31 cellular contexts compared by ENCODE assay signal in the genomic region with DNA sequence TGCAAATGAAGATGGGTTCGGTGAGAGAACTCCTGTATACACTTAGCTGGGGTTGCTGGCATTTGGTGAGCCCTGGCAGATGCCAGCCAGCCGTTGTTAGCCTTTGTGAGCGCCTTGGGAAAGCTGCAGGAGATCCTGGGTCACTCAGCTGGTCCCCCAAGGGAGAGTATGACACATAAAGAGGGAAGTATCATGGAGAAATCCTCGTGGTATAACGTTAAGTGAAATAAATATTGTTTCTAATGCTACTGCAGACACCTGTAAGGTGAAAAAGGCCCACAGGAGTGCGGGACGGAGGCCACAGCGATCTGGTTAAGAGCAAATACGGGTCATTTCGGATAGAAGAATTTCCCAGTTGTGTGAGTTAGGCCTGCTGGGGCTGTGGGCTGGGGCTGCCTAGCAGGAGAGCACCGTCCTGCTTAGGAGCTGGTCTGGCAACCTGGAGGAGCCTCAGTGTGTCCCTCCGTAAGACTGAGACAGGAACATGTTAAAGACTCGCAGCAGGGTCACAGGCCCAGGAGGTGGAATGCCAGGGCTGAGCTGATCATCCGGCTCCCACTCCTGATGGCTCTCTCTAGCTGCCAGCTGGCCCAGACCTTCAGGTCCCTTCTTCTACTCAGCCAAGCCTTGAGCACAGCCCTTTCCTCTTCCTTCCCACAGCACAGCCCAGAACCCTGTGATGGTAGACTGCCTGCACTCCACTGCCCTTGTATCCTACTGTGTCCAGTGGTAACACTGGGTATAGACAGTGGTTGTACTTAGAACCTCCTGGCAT. TPM values are rescaled to one million over a fixed set of nuclear protein-coding genes. Genes with fewer than 3 reads are reported as not detected.
A peak's percentile ranks its signal among the peaks of the same experiment; 100 is the strongest.
DNase-seq lines count a peak whose midpoint lies in the region; ATAC-seq, FAIRE-seq and TF ChIP-seq lines count a peak whose summit lies in the region.
"Had no signal": no experiment of that assay in that cellular context is flagged by ENCODE, and none has a peak within 500 bp of the region (broad histone marks: within the 10 kb centered on the region; RNA-seq: fewer than 3 reads in every experiment).

No MANE protein-coding gene starts in this region.

- H2BK20ac ChIP-seq in H9 (ENCODE audit: low read depth, low read length, poor library complexity, severe bottlenecking): no peak overlapping the region

- peaks cover 6% of the 10 kb centered on the region for H3K23me2 ChIP-seq in H9 (ENCODE audit: insufficient read length, low read depth, low read length, poor library complexity, severe bottlenecking)

- TF ChIP-seq CTCF in GM13976 (IDR thresholded peaks at IDR 0.05; ENCODE audit: borderline replicate concordance, control extremely low read depth, extremely low read depth, insufficient read depth, missing control alignments) (no peak), H9 (conservative IDR thresholded peaks at IDR 0.05) (no peak), heart right ventricle (IDR thresholded peaks at IDR 0.05) (no peak), endothelial cell (IDR thresholded peaks at IDR 0.05; ENCODE audit: unreplicated experiment) (no peak), OCI-LY7 (conservative IDR thresholded peaks at IDR 0.05; ENCODE audit: low read length) (no peak)

- no peak overlapping the region for H3K56ac ChIP-seq in H9 (ENCODE audit: insufficient read length, low read depth, low read length)

- in situ Hi-C loops in GM13976 (cut with MboI; ENCODE audit: low sequenced_read_pairs, unreplicated experiment): no loop called here

- POLR2A ChIA-PET in OCI-LY7 (lab: Charles Lee): no interaction called here

- BruUV-seq in OCI-LY7 (replicated peaks; lab: Mats Ljungman, UMichigan): no TSS peak

- H4K20me1 ChIP-seq in H9 (ENCODE audit: control insufficient read depth, insufficient read depth, insufficient read length) (no peaks in the 10 kb centered on the region), OCI-LY7 (ENCODE audit: insufficient read depth, low read length) (no peaks in the 10 kb centered on the region)

- no CpG with 5 or more reads among the region's 14 CpGs for WGBS in H9 (ENCODE audit: extremely low coverage, insufficient read length, low lambda C conversion rate)
- 26 to 45% methylated on average over 14 of the region's 14 CpGs for WGBS in heart right ventricle, 2 donors
- 37 to 38% methylated on average over 11 to 14 of the region's 14 CpGs for whole genome bisulfite sequencing in mesodermal cell (ENCODE audit: insufficient coverage in 2 of 2), 2 experiments

- H3K14ac ChIP-seq in H9 (ENCODE audit: insufficient read depth, low read length): no peak overlapping the region

- H3K27ac ChIP-seq in H9 (ENCODE audit: insufficient read length, low read depth, low read length) (no peak overlapping the region), heart right ventricle (peak overlapping the region; percentile 13 to 95 (median 64)), mesodermal cell (ENCODE audit: low read depth, low read length, severe bottlenecking) (no peak overlapping the region), OCI-LY7 (ENCODE audit: low read depth, low read length, poor library complexity, severe bottlenecking) (no peak overlapping the region)
- H3K27ac ChIP-seq: body of pancreas, C4-2B, hepatocyte, tibial artery had no signal

- DNase-seq in GM13976 (ENCODE audit: low spot score): peak; percentile 34
- peak; percentile 39 for DNase-seq in H9
- DNase-seq in heart right ventricle: peak in 1 of 2 donors; percentile 23
- DNase-seq in GM19239 (ENCODE audit: insufficient read length, low spot score): no peak
- DNase-seq in endothelial cell (ENCODE audit: low spot score): no peak
- no peak for DNase-seq in EL
- DNase-seq in OCI-LY7 (ENCODE audit: low spot score): no peak
- DNase-seq: activated effector memory CD4-positive, alpha-beta T cell treated with Interleukin-2 at 50 U/mL for 16 hours; body of pancreas; Calu3; effector CD8-positive, alpha-beta T cell; foreskin fibroblast; KG1; MM.1S; NCI-H1417; NCI-H2081; NCI-H82; OCI-M1; SHP77; stimulated activated CD4-positive, alpha-beta T cell treated with anti-CD3 and anti-CD28 coated beads, Interleukin-12 subunit alpha, Interleukin-12 subunit beta, amount 100 ng/mL, for 4 hours; SW 1271 had no signal

- CTCF ChIA-PET in OCI-LY7 (lab: Charles Lee; ENCODE audit: unreplicated experiment): no interaction called here

- no peak for FAIRE-seq in GM19239 (lab: Jason Lieb, UNC)
- FAIRE-seq: GM12892, islet of Langerhans had no signal

- H3K4me3 Mint-ChIP-seq in H9 (no peak overlapping the region), endothelial cell (ENCODE audit: unreplicated experiment) (no peak overlapping the region)

- H2BK15ac ChIP-seq in H9 (ENCODE audit: low read depth, low read length): no peak overlapping the region

- H3K23ac ChIP-seq in H9 (ENCODE audit: insufficient read length, low read depth, low read length): no peak overlapping the region

- H3K9ac ChIP-seq in H9 (ENCODE audit: extremely low read depth, insufficient read length, low read length): no peak overlapping the region

- peaks cover 0 to 13% (median 0%) of the 10 kb centered on the region in 9 donors for H3K36me3 ChIP-seq in heart right ventricle
- peaks cover 30% of the 10 kb centered on the region for H3K36me3 ChIP-seq in mesodermal cell (ENCODE audit: control insufficient read depth, insufficient read depth, low read length)
- no peaks in the 10 kb centered on the region for H3K36me3 ChIP-seq in OCI-LY7 (ENCODE audit: insufficient read depth, low read length)
- H3K36me3 ChIP-seq: tibial artery had no signal

- H2AK5ac ChIP-seq in H9 (ENCODE audit: insufficient read length, low read length): no peak overlapping the region

- H2AFZ ChIP-seq in H9 (ENCODE audit: low read length): no peak overlapping the region
- H2AFZ ChIP-seq in OCI-LY7 (ENCODE audit: low read length): no peak overlapping the region

- peaks cover 30 to 39% of the 10 kb centered on the region in 2 experiments for H3K4me1 Mint-ChIP-seq in H9
- peaks cover 16% of the 10 kb centered on the region for H3K4me1 Mint-ChIP-seq in endothelial cell (ENCODE audit: unreplicated experiment)

- H3K9me3 Mint-ChIP-seq in H9: peaks cover 2 to 7% of the 10 kb centered on the region in 2 experiments; a peak in 2 of 5 replicates
- no peaks in the 10 kb centered on the region for H3K9me3 Mint-ChIP-seq in endothelial cell (ENCODE audit: unreplicated experiment)
- H3K9me3 Mint-ChIP-seq: stimulated activated naive CD8-positive, alpha-beta T cell treated with anti-CD3 and anti-CD28 coated beads, Interleukin-15, Interleukin-2, amounts not matched to agents 100 ng/mL and 50 ng/mL, for 24 hours; WTC11 had no signal

- no peaks in the 10 kb centered on the region for H3K4me1 ChIP-seq in H9 (ENCODE audit: insufficient read depth, low read length)
- peaks cover 12 to 51% (median 36%) of the 10 kb centered on the region in 9 donors for H3K4me1 ChIP-seq in heart right ventricle
- peaks cover 19% of the 10 kb centered on the region for H3K4me1 ChIP-seq in mesodermal cell (ENCODE audit: control insufficient read depth, insufficient read depth, low read length, poor library complexity, severe bottlenecking)
- H3K4me1 ChIP-seq in OCI-LY7 (ENCODE audit: insufficient read depth, low read length, poor library complexity, severe bottlenecking): no peaks in the 10 kb centered on the region

- no peak overlapping the region for H2BK5ac ChIP-seq in H9 (ENCODE audit: insufficient read length, low read length)

- peak overlapping the region; percentile 6 to 73 (median 62) for H3K4me3 ChIP-seq in heart right ventricle
- peak overlapping the region; percentile 3 for H3K4me3 ChIP-seq in mesodermal cell (ENCODE audit: extremely low read depth, insufficient read depth, low read length, poor library complexity, severe bottlenecking)
- no peak overlapping the region for H3K4me3 ChIP-seq in OCI-LY7 (ENCODE audit: low read depth, low read length, poor library complexity, severe bottlenecking)
- H3K4me3 ChIP-seq: body of pancreas, hepatocyte, lung, tibial artery had no signal

- no peak overlapping the region for H2BK12ac ChIP-seq in H9 (ENCODE audit: insufficient read length, low read depth, low read length)

- H3K79me2 ChIP-seq in H9 (ENCODE audit: insufficient read depth, low read length): no peaks in the 10 kb centered on the region
- no peaks in the 10 kb centered on the region for H3K79me2 ChIP-seq in OCI-LY7 (ENCODE audit: insufficient read depth, low read depth, low read length)
- H3K79me2 ChIP-seq: hepatocyte had no signal

- peaks cover 99% of the 10 kb centered on the region for H3K27me3 Mint-ChIP-seq in H9 (ENCODE audit: low read depth)
- H3K27me3 Mint-ChIP-seq in endothelial cell (ENCODE audit: unreplicated experiment): peaks cover 35% of the 10 kb centered on the region

- H3K27ac Mint-ChIP-seq in H9 (no peak overlapping the region), endothelial cell (ENCODE audit: unreplicated experiment) (no peak overlapping the region)
- H3K27ac Mint-ChIP-seq: stimulated activated naive CD8-positive, alpha-beta T cell treated with anti-CD3 and anti-CD28 coated beads, Interleukin-15, Interleukin-2, amounts not matched to agents 100 ng/mL and 50 ng/mL, for 24 hours; WTC11 had no signal

- peaks cover 87% of the 10 kb centered on the region for H3K27me3 ChIP-seq in H9 (ENCODE audit: insufficient read depth, low read length)
- peaks cover 20 to 94% (median 83%) of the 10 kb centered on the region in 7 donors for H3K27me3 ChIP-seq in heart right ventricle

- no peak overlapping the region for H4K5ac ChIP-seq in H9 (ENCODE audit: insufficient read length, low read depth, low read length)

- intact Hi-C loops in heart right ventricle (cut with DNase I) (loop anchor here in 6 of 10 donors (2.0 to 10.0 kb wide), 4 partner anchors 52 to 65 kb away; no protein-coding TSS in a partner anchor), OCI-LY7 (cut with micrococcal nuclease; ENCODE audit: unreplicated experiment) (no loop called here)

- no peak overlapping the region for H4K91ac ChIP-seq in H9 (ENCODE audit: insufficient read length, low read depth, low read length)

- no peak overlapping the region for H3K4ac ChIP-seq in H9 (ENCODE audit: low read depth, low read length)

- H3K9me3 ChIP-seq in H9 (ENCODE audit: control insufficient read depth, low read depth, low read length) (no peaks in the 10 kb centered on the region), heart right ventricle (no peaks in the 10 kb centered on the region), mesodermal cell (ENCODE audit: control insufficient read depth, low read length) (no peaks in the 10 kb centered on the region), OCI-LY7 (ENCODE audit: low read length) (no peaks in the 10 kb centered on the region)
- H3K9me3 ChIP-seq: body of pancreas, tibial artery had no signal

- no peak overlapping the region for H3K4me2 ChIP-seq in H9 (ENCODE audit: insufficient read depth, insufficient read length, low read length)
- no peak overlapping the region for H3K4me2 ChIP-seq in OCI-LY7 (ENCODE audit: low read length)

- H4K8ac ChIP-seq in H9 (replicated peaks; ENCODE audit: insufficient read length, low read depth, low read length): no peak overlapping the region

- no peak overlapping the region for H3K18ac ChIP-seq in H9 (ENCODE audit: insufficient read length, low read depth, low read length)

- no peaks in the 10 kb centered on the region for H3K79me1 ChIP-seq in H9 (ENCODE audit: insufficient read depth, low read depth, low read length, poor library complexity, severe bottlenecking)

- ATAC-seq in heart right ventricle: peak in 7 of 8 donors; percentile 3 to 55 (median 20)
- ATAC-seq: body of pancreas, WTC11 had no signal

- peaks cover 0 to 2% (median 0%) of the 10 kb centered on the region in 3 experiments; a peak in 2 of 7 replicates for H3K36me3 Mint-ChIP-seq in H9 (ENCODE audit: insufficient read depth in 1 of 3, low read depth in 3 of 3)
- H3K36me3 Mint-ChIP-seq in endothelial cell (ENCODE audit: low read depth, unreplicated experiment): no peaks in the 10 kb centered on the region
- H3K36me3 Mint-ChIP-seq: WTC11 had no signal

- H2BK120ac ChIP-seq in H9 (ENCODE audit: low read depth, low read length, poor library complexity, severe bottlenecking): no peak overlapping the region

- no peaks in the 10 kb centered on the region for H3K9me2 ChIP-seq in OCI-LY7 (ENCODE audit: insufficient read depth, low read length)

- H3T11ph ChIP-seq in H9 (ENCODE audit: low read length): no peak overlapping the region

RNA-seq across cellular contexts. Expression of a gene that starts 4.9 kb away (rescaled TPM):
- total RNA-seq in H9 (2021): 0.29 and 0.81 TPM in 2 replicates
- total RNA-seq in heart right ventricle: 100 to 1,000 TPM; 137 to 295 (median 192) TPM
- polyA plus RNA-seq in heart right ventricle: 100 to 1,000 TPM in 1 of 2 donors, 10 to 100 TPM in 1; 69.1 to 274 TPM
- polyA plus RNA-seq in mesodermal cell (2013, experiment 1 of 2): 66.8 TPM
- 61.6 TPM for polyA plus RNA-seq in mesodermal cell (2013, experiment 2 of 2)
- total RNA-seq in endothelial cell (ENCODE audit: unreplicated experiment): not detected
- total RNA-seq in OCI-LY7 (2014; rRNA removed; shearing (Covaris generic)): not detected in 2 replicates
- total RNA-seq in OCI-LY7 (2022): not detected in 2 replicates
- total RNA-seq: body of pancreas, Calu3, hepatocyte, lung, myocyte had no signal
- polyA plus RNA-seq: lung had no signal

Comparison
In these comparisons a context has a peak if more than half of its experiments do, and no peak if none do; other contexts are left out.
1. DNase-seq: peak in GM13976 (single experiment) and H9 (single experiment); none in GM19239 (single experiment), endothelial cell (single experiment), EL (single experiment) and OCI-LY7 (single experiment).
2. H3K27ac ChIP-seq: peak in heart right ventricle (10 of 10); none in H9 (single experiment), mesodermal cell (single experiment) and OCI-LY7 (single experiment).
3. RNA of a gene that starts 4.9 kb away (total RNA-seq): 137 to 295 TPM in heart right ventricle; 0.29 to 0.81 TPM in H9, not detected in endothelial cell (single experiment) and not detected in OCI-LY7; every median in the first group is over 10 times any median in the second.